In genomic region chr1:117595993-117596720, GRCh38 we compare ENCODE assay signal across 20 cellular contexts. TPM values are rescaled to one million over a fixed set of nuclear protein-coding genes. Genes with fewer than 3 reads are reported as not detected.
DNase-seq lines count a peak whose midpoint lies in the region; ATAC-seq, FAIRE-seq and TF ChIP-seq lines count a peak whose summit lies in the region.
"Had no signal": no experiment of that assay in that cellular context is flagged by ENCODE, and none has a peak within 500 bp of the region (broad histone marks: within the 10 kb centered on the region; RNA-seq: fewer than 3 reads in every experiment).

No MANE protein-coding gene starts in this region.

- ATAC-seq in GM18867 (IDR thresholded peaks at IDR 0.05; ENCODE audit: unreplicated experiment) = peak; percentile 55
- ATAC-seq in stimulated activated memory B cell treated with anti-CD40 and anti-IgM and Interleukin-4, amounts not matched to agents 10 μg/mL and 1 μg/mL and 100 μg/mL, for 72 hours = peak; percentile 94
- ATAC-seq in GM18858 (IDR thresholded peaks at IDR 0.05; ENCODE audit: unreplicated experiment) = no peak
- ATAC-seq: activated CD4-positive, CD25-positive, alpha-beta regulatory T cell treated with anti-CD3 and anti-CD28 coated beads, Interleukin-2, amount 50 U/mL, for 24 hours; natural killer cell treated with Interleukin-12 subunit alpha and Interleukin-12 subunit beta and Interleukin-15 and Interleukin-18, amount 100 ng/mL, for 72 hours; Panc1; sciatic nerve had no signal

- no peaks in the 10 kb centered on the region for H3K36me3 Mint-ChIP-seq in stimulated activated memory B cell treated with anti-CD40 and anti-IgM and Interleukin-4, amounts not matched to agents 10 μg/mL and 1 μg/mL and 100 μg/mL, for 72 hours
- H3K36me3 Mint-ChIP-seq in activated CD4-positive, alpha-beta T cell treated with anti-CD3 and anti-CD28 coated beads, Interleukin-2, amount 10 ng/mL, durations not matched to agents 24 days and 14 days (ENCODE audit: low read depth) = no peaks in the 10 kb centered on the region
- H3K36me3 Mint-ChIP-seq: activated naive CD8-positive, alpha-beta T cell treated with anti-CD3 and anti-CD28 coated beads, Interleukin-2, amount 10 ng/mL, durations not matched to agents 7 days and 5 days; natural killer cell treated with Interleukin-12 subunit alpha and Interleukin-12 subunit beta and Interleukin-15 and Interleukin-18, amount 100 ng/mL, for 72 hours had no signal

- intact Hi-C loops in activated CD4-positive, alpha-beta T cell treated with anti-CD3 and anti-CD28 coated beads, Interleukin-2, amount 10 ng/mL, durations not matched to agents 24 days and 14 days (cut with micrococcal nuclease) = no loop called here

- H3K4me3 Mint-ChIP-seq in stimulated activated memory B cell treated with anti-CD40 and anti-IgM and Interleukin-4, amounts not matched to agents 10 μg/mL and 1 μg/mL and 100 μg/mL, for 72 hours = no peak overlapping the region
- no peak overlapping the region for H3K4me3 Mint-ChIP-seq in activated CD4-positive, alpha-beta T cell treated with anti-CD3 and anti-CD28 coated beads, Interleukin-2, amount 10 ng/mL, durations not matched to agents 24 days and 14 days
- H3K4me3 Mint-ChIP-seq: activated naive CD8-positive, alpha-beta T cell treated with anti-CD3 and anti-CD28 coated beads, Interleukin-2, amount 10 ng/mL, durations not matched to agents 7 days and 5 days; natural killer cell treated with Interleukin-12 subunit alpha and Interleukin-12 subunit beta and Interleukin-15 and Interleukin-18, amount 100 ng/mL, for 72 hours had no signal

- no peaks in the 10 kb centered on the region for H3K27me3 Mint-ChIP-seq in stimulated activated memory B cell treated with anti-CD40 and anti-IgM and Interleukin-4, amounts not matched to agents 10 μg/mL and 1 μg/mL and 100 μg/mL, for 72 hours
- H3K27me3 Mint-ChIP-seq in activated CD4-positive, alpha-beta T cell treated with anti-CD3 and anti-CD28 coated beads, Interleukin-2, amount 10 ng/mL, durations not matched to agents 24 days and 14 days = peaks cover 43% of the 10 kb centered on the region

- DNase-seq in MV-4-11 (lab: John Stamatoyannopoulos, UW) (peak; percentile 31), bronchial epithelial cell (ENCODE audit: low read depth) (no peak), NCI-H1092 (lab: John Stamatoyannopoulos, UW) (no peak)
- DNase-seq in activated CD4-positive, alpha-beta T cell treated with anti-CD3 and anti-CD28 coated beads, Interleukin-2, amount 10 ng/mL, durations not matched to agents 24 days and 14 days = no peak
- DNase-seq: activated naive CD8-positive, alpha-beta T cell treated with anti-CD3 and anti-CD28 coated beads, Interleukin-2, amount 10 ng/mL, durations not matched to agents 7 days and 5 days; DMS79; effector memory CD4-positive, alpha-beta T cell; HCEC 1CT; kidney glomerular epithelial cell; mammary epithelial cell; NCI-H187; NCI-H774 had no signal

- no peak overlapping the region for H3K27ac Mint-ChIP-seq in stimulated activated memory B cell treated with anti-CD40 and anti-IgM and Interleukin-4, amounts not matched to agents 10 μg/mL and 1 μg/mL and 100 μg/mL, for 72 hours
- H3K27ac Mint-ChIP-seq in activated CD4-positive, alpha-beta T cell treated with anti-CD3 and anti-CD28 coated beads, Interleukin-2, amount 10 ng/mL, durations not matched to agents 24 days and 14 days = no peak overlapping the region
- H3K27ac Mint-ChIP-seq: natural killer cell treated with Interleukin-12 subunit alpha and Interleukin-12 subunit beta and Interleukin-15 and Interleukin-18, amount 100 ng/mL, for 72 hours had no signal

- FAIRE-seq in bronchial epithelial cell (lab: Jason Lieb, UNC) = peak; percentile 75

- no peak for TF ChIP-seq CTCF in bronchial epithelial cell (IDR thresholded peaks at IDR 0.05; ENCODE audit: insufficient read depth, low read length, severe bottlenecking)

- H3K4me3 ChIP-seq in bronchial epithelial cell (ENCODE audit: low read depth, low read length) = no peak overlapping the region
- H3K4me3 ChIP-seq: SJSA1 had no signal

- peaks cover 3% of the 10 kb centered on the region for H3K27me3 ChIP-seq in bronchial epithelial cell (ENCODE audit: control insufficient read depth, insufficient read depth, low read length)
- H3K27me3 ChIP-seq: SJSA1 had no signal

- peaks cover 16% of the 10 kb centered on the region for H3K4me1 Mint-ChIP-seq in stimulated activated memory B cell treated with anti-CD40 and anti-IgM and Interleukin-4, amounts not matched to agents 10 μg/mL and 1 μg/mL and 100 μg/mL, for 72 hours
- no peaks in the 10 kb centered on the region for H3K4me1 Mint-ChIP-seq in activated CD4-positive, alpha-beta T cell treated with anti-CD3 and anti-CD28 coated beads, Interleukin-2, amount 10 ng/mL, durations not matched to agents 24 days and 14 days
- H3K4me1 Mint-ChIP-seq: activated naive CD8-positive, alpha-beta T cell treated with anti-CD3 and anti-CD28 coated beads, Interleukin-2, amount 10 ng/mL, durations not matched to agents 7 days and 5 days had no signal

- no peaks in the 10 kb centered on the region for H3K9me3 Mint-ChIP-seq in stimulated activated memory B cell treated with anti-CD40 and anti-IgM and Interleukin-4, amounts not matched to agents 10 μg/mL and 1 μg/mL and 100 μg/mL, for 72 hours
- H3K9me3 Mint-ChIP-seq in activated CD4-positive, alpha-beta T cell treated with anti-CD3 and anti-CD28 coated beads, Interleukin-2, amount 10 ng/mL, durations not matched to agents 24 days and 14 days = no peaks in the 10 kb centered on the region
- H3K9me3 Mint-ChIP-seq: activated naive CD8-positive, alpha-beta T cell treated with anti-CD3 and anti-CD28 coated beads, Interleukin-2, amount 10 ng/mL, durations not matched to agents 7 days and 5 days; natural killer cell treated with Interleukin-12 subunit alpha and Interleukin-12 subunit beta and Interleukin-15 and Interleukin-18, amount 100 ng/mL, for 72 hours had no signal

- no peaks in the 10 kb centered on the region for H3K36me3 ChIP-seq in bronchial epithelial cell (ENCODE audit: control insufficient read depth, insufficient read depth, low read length)
- H3K36me3 ChIP-seq: SJSA1 had no signal

RNA-seq across cellular contexts. Expression of gene TENT5C, which starts 9.7 kb away (rescaled TPM):
- 0.53 and 1.2 TPM in 2 replicates for total RNA-seq in bronchial epithelial cell
- 3.1 and 3.5 TPM in 2 replicates for total RNA-seq in activated CD4-positive, alpha-beta T cell treated with anti-CD3 and anti-CD28 coated beads, Interleukin-2, amount 10 ng/mL, durations not matched to agents 24 days and 14 days
